ENCODE assay signal across 36 cellular contexts in the genomic region with DNA sequence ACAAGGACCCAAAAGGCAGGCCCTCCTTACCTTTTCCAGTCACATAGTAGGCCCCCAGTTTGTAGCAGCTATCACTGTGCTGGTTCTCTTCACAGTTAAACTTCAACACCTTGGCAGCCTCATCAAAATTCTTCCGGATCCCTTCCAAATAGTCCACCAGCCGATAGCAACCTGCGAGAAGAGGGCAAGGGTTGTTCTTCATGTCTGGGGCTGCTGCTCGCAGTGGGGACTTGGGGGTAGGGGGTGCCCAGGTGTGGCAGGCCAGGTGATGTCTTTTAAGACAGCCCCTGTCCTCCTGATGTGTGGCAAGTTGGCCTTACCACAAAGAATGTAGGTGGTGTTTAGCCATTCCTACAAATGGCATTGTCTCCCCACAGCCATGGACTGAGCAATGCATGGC. TPM values are rescaled to one million over a fixed set of nuclear protein-coding genes. Genes with fewer than 3 reads are reported as not detected.
"Had no signal": no experiment of that assay in that cellular context is flagged by ENCODE, and none has a peak within 500 bp of the region (broad histone marks: within the 10 kb centered on the region; RNA-seq: fewer than 3 reads in every experiment).

No MANE protein-coding gene starts in this region.

- H3K4me1 ChIP-seq: foreskin keratinocyte had no signal

- H3K9me3 Mint-ChIP-seq: activated CD4-positive, alpha-beta memory T cell treated with anti-CD3 and anti-CD28 coated beads for 36 hours; activated CD4-positive, alpha-beta T cell treated with anti-CD3 and anti-CD28 coated beads, Interleukin-2, amount 10 ng/mL, durations not matched to agents 24 days and 14 days; activated T-helper 1 cell treated with anti-CD3 and anti-CD28 coated beads, Interleukin-12 subunit alpha, Interleukin-12 subunit beta, Interleukin-2, Interleukin-4 antibody, amounts not matched to agents 30 ng/mL and 10 ng/mL and 1 ng/mL, durations not matched to agents 14 hours and 24 hours and 36 hours; activated T-helper 2 cell treated with anti-CD3 and anti-CD28 coated beads, Interferon-gamma antibody, Interleukin-2, Interleukin-4, amounts not matched to agents 10 μg/mL and 5 μg/mL and 100 μg/mL, durations not matched to agents 14 hours and 24 hours and 36 hours; central memory CD8-positive, alpha-beta T cell; effector memory CD8-positive, alpha-beta T cell had no signal

- H3K9me3 ChIP-seq: esophagus muscularis mucosa, gastrocnemius medialis, heart left ventricle had no signal

- ATAC-seq: activated CD4-positive, alpha-beta T cell treated with anti-CD3 and anti-CD28 coated beads for 36 hours; activated CD8-positive, alpha-beta memory T cell treated with anti-CD3 and anti-CD28 coated beads, Interleukin-2, amount 10 ng/mL, durations not matched to agents 7 days and 5 days; activated CD8-positive, alpha-beta T cell treated with anti-CD3 and anti-CD28 coated beads, Interleukin-2, amount 10 ng/mL, durations not matched to agents 7 days and 5 days; effector memory CD8-positive, alpha-beta T cell; foreskin keratinocyte; gastrocnemius medialis; heart left ventricle had no signal

- FAIRE-seq: astrocyte, bronchial epithelial cell had no signal

- H3K4me3 Mint-ChIP-seq: activated CD4-positive, alpha-beta memory T cell treated with anti-CD3 and anti-CD28 coated beads for 36 hours; activated CD4-positive, alpha-beta T cell treated with anti-CD3 and anti-CD28 coated beads for 36 hours; activated CD4-positive, alpha-beta T cell treated with anti-CD3 and anti-CD28 coated beads, Interleukin-2, amount 10 ng/mL, durations not matched to agents 24 days and 14 days; activated CD8-positive, alpha-beta memory T cell treated with anti-CD3 and anti-CD28 coated beads, Interleukin-2, amount 10 ng/mL, durations not matched to agents 7 days and 5 days; activated CD8-positive, alpha-beta T cell treated with anti-CD3 and anti-CD28 coated beads, Interleukin-2, amount 10 ng/mL, durations not matched to agents 7 days and 5 days; activated naive CD8-positive, alpha-beta T cell; activated T-helper 1 cell treated with anti-CD3 and anti-CD28 coated beads, Interleukin-12 subunit alpha, Interleukin-12 subunit beta, Interleukin-2, Interleukin-4 antibody, amounts not matched to agents 30 ng/mL and 10 ng/mL and 1 ng/mL, durations not matched to agents 14 hours and 24 hours and 36 hours; central memory CD8-positive, alpha-beta T cell; effector memory CD8-positive, alpha-beta T cell had no signal

- H3K4me3 ChIP-seq: coronary artery, esophagus muscularis mucosa, gastrocnemius medialis, heart left ventricle had no signal

- H3K27me3 Mint-ChIP-seq: activated CD4-positive, alpha-beta memory T cell treated with anti-CD3 and anti-CD28 coated beads for 36 hours; activated CD4-positive, alpha-beta T cell treated with anti-CD3 and anti-CD28 coated beads for 36 hours; activated CD4-positive, alpha-beta T cell treated with anti-CD3 and anti-CD28 coated beads, Interleukin-2, amount 10 ng/mL, durations not matched to agents 24 days and 14 days; activated CD8-positive, alpha-beta memory T cell treated with anti-CD3 and anti-CD28 coated beads, Interleukin-2, amount 10 ng/mL, durations not matched to agents 7 days and 5 days; activated naive CD8-positive, alpha-beta T cell; central memory CD8-positive, alpha-beta T cell; effector memory CD8-positive, alpha-beta T cell had no signal

- H3K27ac ChIP-seq: brain microvascular endothelial cell, coronary artery, esophagus muscularis mucosa, foreskin keratinocyte, gastrocnemius medialis, heart left ventricle had no signal

- H3K27me3 ChIP-seq: brain microvascular endothelial cell, esophagus muscularis mucosa, foreskin keratinocyte, gastrocnemius medialis, heart left ventricle had no signal

- DNase-seq: activated CD4-positive, alpha-beta memory T cell treated with anti-CD3 and anti-CD28 coated beads for 36 hours; activated CD4-positive, alpha-beta T cell treated with anti-CD3 and anti-CD28 coated beads for 36 hours; activated CD4-positive, alpha-beta T cell treated with anti-CD3 and anti-CD28 coated beads, Interleukin-2, amount 10 ng/mL, durations not matched to agents 24 days and 14 days; activated CD4-positive, CD25-positive, alpha-beta regulatory T cell; activated CD4-positive, CD25-positive, alpha-beta regulatory T cell treated with anti-CD3 and anti-CD28 coated beads, Interleukin-2, amount 50 U/mL, for 72 hours; activated CD8-positive, alpha-beta memory T cell treated with anti-CD3 and anti-CD28 coated beads, Interleukin-2, amount 10 ng/mL, durations not matched to agents 7 days and 5 days; activated CD8-positive, alpha-beta memory T cell treated with anti-CD3 and anti-CD28 coated beads, Interleukin-2, amount 50 U/mL, for 4 hours; activated CD8-positive, alpha-beta T cell treated with anti-CD3 and anti-CD28 coated beads, Interleukin-2, amount 10 ng/mL, durations not matched to agents 7 days and 5 days; activated gamma-delta T cell treated with Interleukin-2 at 50 U/mL for 16 hours; activated naive CD4-positive, alpha-beta T cell treated with anti-CD3 and anti-CD28 coated beads, Interleukin-2, amount 50 U/mL, for 16 hours; activated naive CD4-positive, alpha-beta T cell treated with Interleukin-2 at 50 U/mL for 16 hours; activated T-cell treated with anti-CD3 and anti-CD28 coated beads, Interleukin-2, amount 50 U/mL, for 1 hour; activated T-cell treated with anti-CD3 and anti-CD28 coated beads, Interleukin-2, amount 50 U/mL, for 48 hours; amniotic stem cell; anterior cingulate cortex; brain microvascular endothelial cell; dermis blood vessel endothelial cell; effector CD4-positive, alpha-beta T cell; effector memory CD8-positive, alpha-beta T cell; erythroblast; foreskin keratinocyte; gastrocnemius medialis; glutamatergic neuron; heart left ventricle; T-helper 1 cell; T-helper 2 cell had no signal

- H3K27ac Mint-ChIP-seq: activated CD4-positive, alpha-beta memory T cell treated with anti-CD3 and anti-CD28 coated beads for 36 hours; activated CD4-positive, alpha-beta T cell treated with anti-CD3 and anti-CD28 coated beads, Interleukin-2, amount 10 ng/mL, durations not matched to agents 24 days and 14 days; activated CD8-positive, alpha-beta memory T cell treated with anti-CD3 and anti-CD28 coated beads, Interleukin-2, amount 10 ng/mL, durations not matched to agents 7 days and 5 days; activated CD8-positive, alpha-beta T cell treated with anti-CD3 and anti-CD28 coated beads, Interleukin-2, amount 10 ng/mL, durations not matched to agents 7 days and 5 days; activated naive CD8-positive, alpha-beta T cell; activated T-helper 1 cell treated with anti-CD3 and anti-CD28 coated beads, Interleukin-12 subunit alpha, Interleukin-12 subunit beta, Interleukin-2, Interleukin-4 antibody, amounts not matched to agents 30 ng/mL and 10 ng/mL and 1 ng/mL, durations not matched to agents 14 hours and 24 hours and 36 hours; activated T-helper 2 cell treated with anti-CD3 and anti-CD28 coated beads, Interferon-gamma antibody, Interleukin-2, Interleukin-4, amounts not matched to agents 10 μg/mL and 5 μg/mL and 100 μg/mL, durations not matched to agents 14 hours and 24 hours and 36 hours had no signal

RNA-seq across cellular contexts. Expression of a gene that starts 59.7 kb away (rescaled TPM):
- total RNA-seq: astrocyte, bronchial epithelial cell, cardiac septum, cerebellum, dermis blood vessel endothelial cell, foreskin keratinocyte had no signal
